In genomic region chr1:243597383-243597782, GRCh38 we compare ENCODE assay signal across 18 cellular contexts.
DNase-seq lines count a peak whose midpoint lies in the region; TF ChIP-seq lines count a peak whose summit lies in the region.
"Had no signal": no experiment of that assay in that cellular context is flagged by ENCODE, and none has a peak within 500 bp of the region (broad histone marks: within the 10 kb centered on the region; RNA-seq: fewer than 3 reads in every experiment).

No MANE protein-coding gene starts in this region.

- H3K4me3 ChIP-seq in fibroblast of lung (replicated peaks in 1 of 4; ENCODE audit: control extremely low read depth in 1 of 4, insufficient read depth in 1 of 4, low read depth in 3 of 4, low read length in 4 of 4) (no peak overlapping the region), smooth muscle cell (no peak overlapping the region), ovary (no peak overlapping the region)
- H3K4me3 ChIP-seq: MG63 had no signal

- H3K4me2 ChIP-seq in fibroblast of lung (ENCODE audit: extremely low read depth, insufficient read depth, low read length) (no peak overlapping the region), smooth muscle cell (peak overlapping the region; percentile 22)

- POLR2A ChIA-PET in activated CD4-positive, alpha-beta memory T cell treated with anti-CD3 and anti-CD28 coated beads, Interleukin-2, amount 10 ng/mL, durations not matched to agents 7 days and 5 days (lab: Charles Lee), result interaction anchor here (1.5 kb wide), 1 partner anchor 9 kb away, joined by 3 read pairs; no protein-coding TSS in a partner anchor
- POLR2A ChIA-PET in activated CD4-positive, alpha-beta memory T cell treated with anti-CD3 and anti-CD28 coated beads for 36 hours (lab: Charles Lee), result no interaction called here

- TF ChIP-seq EP300 in ovary (IDR thresholded peaks at IDR 0.05), result no peak

- H4K20me1 ChIP-seq in fibroblast of lung (ENCODE audit: control insufficient read depth, extremely low read depth, insufficient read depth, low read length) (no peaks in the 10 kb centered on the region), smooth muscle cell (ENCODE audit: low read depth) (no peaks in the 10 kb centered on the region)

- 96% methylated on average over 3 of the region's 3 CpGs for WGBS in smooth muscle cell (ENCODE audit: low lambda C conversion rate)
- 80 to 84% (median 84%) methylated on average over 3 of the region's 3 CpGs for WGBS in ovary, 3 donors

- H3K79me2 ChIP-seq in fibroblast of lung (ENCODE audit: control insufficient read depth, insufficient read depth, low read length) (no peaks in the 10 kb centered on the region), smooth muscle cell (ENCODE audit: low read depth) (no peaks in the 10 kb centered on the region)

- CTCF ChIA-PET in activated CD4-positive, alpha-beta memory T cell treated with anti-CD3 and anti-CD28 coated beads, Interleukin-2, amount 10 ng/mL, durations not matched to agents 7 days and 5 days (lab: Charles Lee), result no interaction called here
- CTCF ChIA-PET in activated CD4-positive, alpha-beta memory T cell treated with anti-CD3 and anti-CD28 coated beads for 36 hours (lab: Charles Lee), result no interaction called here

- H3K27ac Mint-ChIP-seq in activated CD4-positive, alpha-beta memory T cell treated with anti-CD3 and anti-CD28 coated beads, Interleukin-2, amount 10 ng/mL, durations not matched to agents 7 days and 5 days, result peak overlapping the region; percentile 51
- no peak overlapping the region for H3K27ac Mint-ChIP-seq in activated CD4-positive, alpha-beta memory T cell treated with anti-CD3 and anti-CD28 coated beads for 36 hours
- peak overlapping the region; percentile 53 for H3K27ac Mint-ChIP-seq in T-helper 2 cell treated with Interferon-gamma antibody and Interleukin-4, amounts not matched to agents 5 μg/mL and 100 μg/mL, for 36 hours

- TF ChIP-seq POLR2A in ovary (IDR thresholded peaks at IDR 0.05), result no peak

- no peaks in the 10 kb centered on the region for H3K27me3 Mint-ChIP-seq in activated CD4-positive, alpha-beta memory T cell treated with anti-CD3 and anti-CD28 coated beads, Interleukin-2, amount 10 ng/mL, durations not matched to agents 7 days and 5 days
- H3K27me3 Mint-ChIP-seq in activated CD4-positive, alpha-beta memory T cell treated with anti-CD3 and anti-CD28 coated beads for 36 hours, result no peaks in the 10 kb centered on the region
- H3K27me3 Mint-ChIP-seq in T-helper 2 cell treated with Interferon-gamma antibody and Interleukin-4, amounts not matched to agents 5 μg/mL and 100 μg/mL, for 36 hours (ENCODE audit: low read depth), result no peaks in the 10 kb centered on the region

- H3K36me3 Mint-ChIP-seq in activated CD4-positive, alpha-beta memory T cell treated with anti-CD3 and anti-CD28 coated beads, Interleukin-2, amount 10 ng/mL, durations not matched to agents 7 days and 5 days (ENCODE audit: low read depth), result peaks cover 35% of the 10 kb centered on the region
- H3K36me3 Mint-ChIP-seq in activated CD4-positive, alpha-beta memory T cell treated with anti-CD3 and anti-CD28 coated beads for 36 hours, result peaks cover 18% of the 10 kb centered on the region
- peaks cover 36% of the 10 kb centered on the region for H3K36me3 Mint-ChIP-seq in T-helper 2 cell treated with Interferon-gamma antibody and Interleukin-4, amounts not matched to agents 5 μg/mL and 100 μg/mL, for 36 hours (ENCODE audit: low read depth)

- DNase-seq in activated CD4-positive, alpha-beta memory T cell treated with anti-CD3 and anti-CD28 coated beads, Interleukin-2, amount 10 ng/mL, durations not matched to agents 7 days and 5 days, result no peak
- DNase-seq in activated CD4-positive, alpha-beta memory T cell treated with anti-CD3 and anti-CD28 coated beads for 36 hours, result no peak
- DNase-seq in T-helper 2 cell treated with Interferon-gamma antibody and Interleukin-4, amounts not matched to agents 5 μg/mL and 100 μg/mL, for 36 hours (ENCODE audit: low spot score), result no peak
- peak in 1 of 2 donors; percentile 27 for DNase-seq in fibroblast of lung (ENCODE audit: low read depth in 2 of 2)
- no peak for DNase-seq in smooth muscle cell (lab: John Stamatoyannopoulos, UW; ENCODE audit: unreplicated experiment)
- no peak for DNase-seq in SW 1271 (lab: John Stamatoyannopoulos, UW)
- DNase-seq in GM19238 (ENCODE audit: insufficient read length, low spot score), result no peak
- DNase-seq in ovary, result no peak
- DNase-seq: activated CD4-positive, alpha-beta T cell treated with anti-CD3 and anti-CD28 coated beads, Interleukin-2, amount 50 U/mL, for 48 hours; activated gamma-delta T cell treated with Interleukin-2 at 50 U/mL for 16 hours; Calu3; hippocampal formation; left colon; MG63; NCI-H187 treated with DMSO at 0.1 percent for 48 hours; NCI-H526 treated with DMSO at 0.1 percent for 48 hours; small intestine; stimulated activated naive CD4-positive, alpha-beta T cell treated with Interleukin-2 at 50 U/mL for 16 hours had no signal

- TF ChIP-seq CTCF in fibroblast of lung (conservative IDR thresholded peaks at IDR 0.05 in 1 of 2, IDR thresholded peaks at IDR 0.05 in 1 of 2; ENCODE audit: low read depth in 1 of 2, low read length in 2 of 2) (no peak), smooth muscle cell (IDR thresholded peaks at IDR 0.05; ENCODE audit: borderline replicate concordance, insufficient read depth, poor library complexity, severe bottlenecking) (no peak), ovary (IDR thresholded peaks at IDR 0.05) (no peak)

- H2AFZ ChIP-seq in fibroblast of lung (ENCODE audit: low read length) (no peak overlapping the region), smooth muscle cell (ENCODE audit: low read depth) (no peak overlapping the region)

- H3K9ac ChIP-seq in fibroblast of lung (ENCODE audit: insufficient read depth, low read length) (no peak overlapping the region), smooth muscle cell (ENCODE audit: low read depth) (peak overlapping the region; percentile 2)

- intact Hi-C loops in activated CD4-positive, alpha-beta memory T cell treated with anti-CD3 and anti-CD28 coated beads for 36 hours (cut with micrococcal nuclease), result loop anchor here (5.0 to 10.0 kb wide), 4 partner anchors 85 to 855 kb away; partner anchors contain the start of gene ADSS2
- intact Hi-C loops in ovary (cut with DNase I), result no loop called here

- peak overlapping the region; percentile 28 for H3K27ac ChIP-seq in fibroblast of lung (ENCODE audit: insufficient read depth, low read length)
- H3K27ac ChIP-seq in smooth muscle cell (ENCODE audit: low read depth), result peak overlapping the region; percentile 98
- no peak overlapping the region for H3K27ac ChIP-seq in ovary

- H3K9me3 Mint-ChIP-seq in activated CD4-positive, alpha-beta memory T cell treated with anti-CD3 and anti-CD28 coated beads, Interleukin-2, amount 10 ng/mL, durations not matched to agents 7 days and 5 days, result peaks cover 10% of the 10 kb centered on the region
- peaks cover 10% of the 10 kb centered on the region for H3K9me3 Mint-ChIP-seq in activated CD4-positive, alpha-beta memory T cell treated with anti-CD3 and anti-CD28 coated beads for 36 hours
- peaks cover 17% of the 10 kb centered on the region for H3K9me3 Mint-ChIP-seq in T-helper 2 cell treated with Interferon-gamma antibody and Interleukin-4, amounts not matched to agents 5 μg/mL and 100 μg/mL, for 36 hours

- H3K9me3 ChIP-seq in fibroblast of lung (ENCODE audit: control insufficient read depth, insufficient read depth, low read depth, low read length) (no peaks in the 10 kb centered on the region), smooth muscle cell (replicated peaks; ENCODE audit: low read depth) (peaks cover 5% of the 10 kb centered on the region), ovary (no peaks in the 10 kb centered on the region)

- peaks cover 34% of the 10 kb centered on the region for H3K4me1 Mint-ChIP-seq in activated CD4-positive, alpha-beta memory T cell treated with anti-CD3 and anti-CD28 coated beads, Interleukin-2, amount 10 ng/mL, durations not matched to agents 7 days and 5 days
- H3K4me1 Mint-ChIP-seq in activated CD4-positive, alpha-beta memory T cell treated with anti-CD3 and anti-CD28 coated beads for 36 hours (ENCODE audit: low read depth), result peaks cover 29% of the 10 kb centered on the region
- peaks cover 40% of the 10 kb centered on the region for H3K4me1 Mint-ChIP-seq in T-helper 2 cell treated with Interferon-gamma antibody and Interleukin-4, amounts not matched to agents 5 μg/mL and 100 μg/mL, for 36 hours (ENCODE audit: low read depth)

- no peak overlapping the region for H3K4me3 Mint-ChIP-seq in activated CD4-positive, alpha-beta memory T cell treated with anti-CD3 and anti-CD28 coated beads, Interleukin-2, amount 10 ng/mL, durations not matched to agents 7 days and 5 days
- H3K4me3 Mint-ChIP-seq in activated CD4-positive, alpha-beta memory T cell treated with anti-CD3 and anti-CD28 coated beads for 36 hours, result no peak overlapping the region
- H3K4me3 Mint-ChIP-seq in T-helper 2 cell treated with Interferon-gamma antibody and Interleukin-4, amounts not matched to agents 5 μg/mL and 100 μg/mL, for 36 hours, result no peak overlapping the region

- H3K36me3 ChIP-seq in fibroblast of lung (ENCODE audit: control insufficient read depth, insufficient read depth, low read length), result no peaks in the 10 kb centered on the region
- peaks cover 14% of the 10 kb centered on the region for H3K36me3 ChIP-seq in smooth muscle cell (ENCODE audit: low read depth)
- no peaks in the 10 kb centered on the region for H3K36me3 ChIP-seq in ovary
- H3K36me3 ChIP-seq: MG63 had no signal

- H3K27me3 ChIP-seq in fibroblast of lung (ENCODE audit: control insufficient read depth, insufficient read depth, low read length) (no peaks in the 10 kb centered on the region), smooth muscle cell (ENCODE audit: low read depth) (no peaks in the 10 kb centered on the region), ovary (no peaks in the 10 kb centered on the region)
- H3K27me3 ChIP-seq: MG63 had no signal

- no peaks in the 10 kb centered on the region for H3F3A ChIP-seq in smooth muscle cell (ENCODE audit: low read depth)

- peaks cover 4% of the 10 kb centered on the region for H3K4me1 ChIP-seq in fibroblast of lung (ENCODE audit: control insufficient read depth, extremely low read depth, insufficient read depth, low read length)
- H3K4me1 ChIP-seq in smooth muscle cell (ENCODE audit: low read depth), result peaks cover 12% of the 10 kb centered on the region
- peaks cover 2% of the 10 kb centered on the region for H3K4me1 ChIP-seq in ovary (ENCODE audit: insufficient read depth)

Comparison
In these comparisons a context has a peak if more than half of its experiments do, and no peak if none do; other contexts are left out.
1. H3K27ac ChIP-seq: peak in fibroblast of lung (single experiment) and smooth muscle cell (single experiment); none in ovary (0 of 2).